In genomic region chr11:6012055-6012668, GRCh38 we compare ENCODE assay signal across 27 cellular contexts. TPM values are rescaled to one million over a fixed set of nuclear protein-coding genes. Genes with fewer than 3 reads are reported as not detected.
"Had no signal": no experiment of that assay in that cellular context is flagged by ENCODE, and none has a peak within 500 bp of the region (broad histone marks: within the 10 kb centered on the region; RNA-seq: fewer than 3 reads in every experiment).

No MANE protein-coding gene starts in this region.

- H3K27ac ChIP-seq: breast epithelium, psoas muscle had no signal

- ATAC-seq: activated CD4-positive, CD25-positive, alpha-beta regulatory T cell treated with anti-CD3 and anti-CD28 coated beads, Interleukin-2, amount 50 U/mL, for 24 hours; activated CD8-positive, alpha-beta T cell treated with anti-CD3 and anti-CD28 coated beads, Interleukin-2, amount 10 ng/mL, durations not matched to agents 7 days and 5 days; activated naive CD8-positive, alpha-beta T cell treated with anti-CD3 and anti-CD28 coated beads, Interleukin-2, amount 50 U/mL, for 24 hours; left lobe of liver; psoas muscle; right cardiac atrium had no signal

- DNase-seq: activated CD4-positive, alpha-beta T cell treated with anti-CD3 and anti-CD28 coated beads, Interleukin-2, amount 10 ng/mL, durations not matched to agents 7 days and 5 days; activated CD8-positive, alpha-beta T cell treated with anti-CD3 and anti-CD28 coated beads, Interleukin-2, amount 10 ng/mL, durations not matched to agents 7 days and 5 days; activated naive CD4-positive, alpha-beta T cell treated with anti-CD3 and anti-CD28 coated beads, Interleukin-2, amount 10 ng/mL, durations not matched to agents 7 days and 5 days; activated naive CD8-positive, alpha-beta T cell treated with anti-CD3 and anti-CD28 coated beads, Interleukin-2, amount 50 U/mL, for 24 hours; activated T-cell treated with anti-CD3 and anti-CD28 coated beads, Interleukin-2, amount 50 U/mL, for 24 hours; cerebellar nuclear complex; cortex of kidney; erythroblast; psoas muscle; right cardiac atrium; stimulated activated CD4-positive, alpha-beta T cell treated with anti-CD3 and anti-CD28 coated beads, Interleukin-2, amount 100 ng/mL, for 24 hours; T-helper 9 cell; trophoblast cell had no signal

- H3K36me3 Mint-ChIP-seq: activated naive CD4-positive, alpha-beta T cell treated with anti-CD3 and anti-CD28 coated beads, Interleukin-2, amount 10 ng/mL, durations not matched to agents 7 days and 5 days had no signal

- H3K4me3 Mint-ChIP-seq: activated CD4-positive, alpha-beta T cell treated with anti-CD3 and anti-CD28 coated beads, Interleukin-2, amount 10 ng/mL, durations not matched to agents 7 days and 5 days; activated CD8-positive, alpha-beta T cell treated with anti-CD3 and anti-CD28 coated beads, Interleukin-2, amount 10 ng/mL, durations not matched to agents 7 days and 5 days; activated naive CD4-positive, alpha-beta T cell treated with anti-CD3 and anti-CD28 coated beads, Interleukin-2, amount 10 ng/mL, durations not matched to agents 7 days and 5 days; activated naive CD8-positive, alpha-beta T cell treated with anti-CD3 and anti-CD28 coated beads, Interleukin-2, amount 50 U/mL, for 24 hours; activated T-cell treated with anti-CD3 and anti-CD28 coated beads, Interleukin-2, amount 50 U/mL, for 24 hours; neural crest cell; stimulated activated naive CD8-positive, alpha-beta T cell treated with anti-CD3 and anti-CD28 coated beads, Interleukin-15, Interleukin-2, amounts not matched to agents 100 ng/mL and 50 ng/mL, for 24 hours had no signal

- H3K4me1 ChIP-seq: breast epithelium, psoas muscle had no signal

- H3K27ac Mint-ChIP-seq: activated CD4-positive, alpha-beta T cell treated with anti-CD3 and anti-CD28 coated beads, Interleukin-2, amount 10 ng/mL, durations not matched to agents 7 days and 5 days; activated CD8-positive, alpha-beta T cell treated with anti-CD3 and anti-CD28 coated beads, Interleukin-2, amount 10 ng/mL, durations not matched to agents 7 days and 5 days; activated naive CD4-positive, alpha-beta T cell treated with anti-CD3 and anti-CD28 coated beads, Interleukin-2, amount 10 ng/mL, durations not matched to agents 7 days and 5 days; activated naive CD8-positive, alpha-beta T cell treated with anti-CD3 and anti-CD28 coated beads, Interleukin-2, amount 50 U/mL, for 24 hours; activated T-cell treated with anti-CD3 and anti-CD28 coated beads, Interleukin-2, amount 50 U/mL, for 24 hours; activated T-helper 2 cell treated with anti-CD3 and anti-CD28 coated beads, Interferon-gamma antibody, Interleukin-2, Interleukin-4, amounts not matched to agents 10 μg/mL and 5 μg/mL and 100 μg/mL, durations not matched to agents 14 hours and 24 hours and 36 hours; stimulated activated naive CD8-positive, alpha-beta T cell treated with anti-CD3 and anti-CD28 coated beads, Interleukin-15, Interleukin-2, amounts not matched to agents 100 ng/mL and 50 ng/mL, for 24 hours had no signal

- H3K4me3 ChIP-seq: breast epithelium, psoas muscle had no signal

- H3K4me1 Mint-ChIP-seq: activated CD4-positive, alpha-beta T cell treated with anti-CD3 and anti-CD28 coated beads, Interleukin-2, amount 10 ng/mL, durations not matched to agents 7 days and 5 days; activated naive CD4-positive, alpha-beta T cell treated with anti-CD3 and anti-CD28 coated beads, Interleukin-2, amount 10 ng/mL, durations not matched to agents 7 days and 5 days; activated naive CD8-positive, alpha-beta T cell treated with anti-CD3 and anti-CD28 coated beads, Interleukin-2, amount 50 U/mL, for 24 hours; neural crest cell had no signal

- H3K27me3 ChIP-seq: breast epithelium had no signal

- H3K9me3 Mint-ChIP-seq: activated naive CD4-positive, alpha-beta T cell treated with anti-CD3 and anti-CD28 coated beads, Interleukin-2, amount 10 ng/mL, durations not matched to agents 7 days and 5 days; activated T-helper 2 cell treated with anti-CD3 and anti-CD28 coated beads, Interferon-gamma antibody, Interleukin-2, Interleukin-4, amounts not matched to agents 10 μg/mL and 5 μg/mL and 100 μg/mL, durations not matched to agents 14 hours and 24 hours and 36 hours had no signal

- H3K36me3 ChIP-seq: breast epithelium had no signal

RNA-seq across cellular contexts. Expression of gene OR56A4, which starts 5.4 kb away (rescaled TPM):
- total RNA-seq: activated CD4-positive, alpha-beta T cell treated with anti-CD3 and anti-CD28 coated beads, Interleukin-2, amount 10 ng/mL, durations not matched to agents 7 days and 5 days; activated CD8-positive, alpha-beta T cell treated with anti-CD3 and anti-CD28 coated beads, Interleukin-2, amount 10 ng/mL, durations not matched to agents 7 days and 5 days; activated T-helper 2 cell treated with anti-CD3 and anti-CD28 coated beads, Interferon-gamma antibody, Interleukin-2, Interleukin-4, amounts not matched to agents 10 μg/mL and 5 μg/mL and 100 μg/mL, durations not matched to agents 14 hours and 24 hours and 36 hours; astrocyte; breast epithelium; left lobe of liver; lung microvascular endothelial cell; mononuclear cell; psoas muscle; right cardiac atrium; skeletal muscle tissue; temporal lobe had no signal
- polyA plus RNA-seq: psoas muscle, right cardiac atrium had no signal

RNA-seq across cellular contexts. Expression of gene OR56A1, which starts 18.4 kb away (rescaled TPM):
- total RNA-seq: activated CD4-positive, alpha-beta T cell treated with anti-CD3 and anti-CD28 coated beads, Interleukin-2, amount 10 ng/mL, durations not matched to agents 7 days and 5 days; activated CD8-positive, alpha-beta T cell treated with anti-CD3 and anti-CD28 coated beads, Interleukin-2, amount 10 ng/mL, durations not matched to agents 7 days and 5 days; activated T-helper 2 cell treated with anti-CD3 and anti-CD28 coated beads, Interferon-gamma antibody, Interleukin-2, Interleukin-4, amounts not matched to agents 10 μg/mL and 5 μg/mL and 100 μg/mL, durations not matched to agents 14 hours and 24 hours and 36 hours; astrocyte; breast epithelium; left lobe of liver; lung microvascular endothelial cell; osteocyte; psoas muscle; right cardiac atrium had no signal
- polyA plus RNA-seq: psoas muscle, right cardiac atrium had no signal

RNA-seq across cellular contexts. Expression of gene OR52L1, which starts 25.4 kb away (rescaled TPM):
- total RNA-seq: activated CD4-positive, alpha-beta T cell treated with anti-CD3 and anti-CD28 coated beads, Interleukin-2, amount 10 ng/mL, durations not matched to agents 7 days and 5 days; activated CD8-positive, alpha-beta T cell treated with anti-CD3 and anti-CD28 coated beads, Interleukin-2, amount 10 ng/mL, durations not matched to agents 7 days and 5 days; activated T-helper 2 cell treated with anti-CD3 and anti-CD28 coated beads, Interferon-gamma antibody, Interleukin-2, Interleukin-4, amounts not matched to agents 10 μg/mL and 5 μg/mL and 100 μg/mL, durations not matched to agents 14 hours and 24 hours and 36 hours; astrocyte; breast epithelium; kidney; left lobe of liver; lung microvascular endothelial cell; mononuclear cell; osteocyte; psoas muscle; right cardiac atrium; skeletal muscle tissue had no signal
- polyA plus RNA-seq: psoas muscle, right cardiac atrium had no signal

RNA-seq across cellular contexts. Expression of gene OR56A5, which starts 43.9 kb away (rescaled TPM):
- total RNA-seq: activated CD4-positive, alpha-beta T cell treated with anti-CD3 and anti-CD28 coated beads, Interleukin-2, amount 10 ng/mL, durations not matched to agents 7 days and 5 days; activated CD8-positive, alpha-beta T cell treated with anti-CD3 and anti-CD28 coated beads, Interleukin-2, amount 10 ng/mL, durations not matched to agents 7 days and 5 days; activated T-helper 2 cell treated with anti-CD3 and anti-CD28 coated beads, Interferon-gamma antibody, Interleukin-2, Interleukin-4, amounts not matched to agents 10 μg/mL and 5 μg/mL and 100 μg/mL, durations not matched to agents 14 hours and 24 hours and 36 hours; astrocyte; breast epithelium; frontal cortex; kidney; left lobe of liver; lung microvascular endothelial cell; mononuclear cell; neural crest cell; osteocyte; psoas muscle; right cardiac atrium; skeletal muscle tissue; temporal lobe had no signal
- polyA plus RNA-seq: psoas muscle, right cardiac atrium had no signal
